In the genomic region with DNA sequence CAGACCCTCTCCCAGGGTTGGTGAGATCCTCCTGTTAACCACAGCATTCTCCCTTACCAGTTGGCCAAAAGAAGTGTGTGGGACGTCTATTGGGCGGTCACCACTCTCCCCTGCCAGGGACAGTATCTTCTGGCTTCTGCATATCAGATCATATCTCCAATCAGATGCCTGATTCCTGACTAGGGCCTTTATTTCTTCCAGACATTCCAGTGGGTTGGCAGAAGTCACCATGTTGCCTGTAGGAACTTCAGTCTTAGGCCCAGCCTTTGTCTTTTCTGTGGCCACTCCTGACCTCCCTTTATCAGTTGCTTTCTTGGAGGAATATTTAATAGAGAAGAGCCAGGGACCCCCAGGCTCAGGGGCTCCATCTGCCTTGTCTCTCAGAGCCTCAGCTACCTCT, we compare ENCODE assay signal across 1 cellular context.
TF ChIP-seq lines count a peak whose summit lies in the region.

No MANE protein-coding gene starts in this region.

TF ChIP-seq in H1, 55 proteins besides CTCF, POLR2A, EP300 and RAD21 (continued from another document):
- no peak for TF ChIP-seq KDM5A (IDR thresholded peaks at IDR 0.05; ENCODE audit: low read length)
